11 cellular contexts compared by ENCODE assay signal in the genomic region with DNA sequence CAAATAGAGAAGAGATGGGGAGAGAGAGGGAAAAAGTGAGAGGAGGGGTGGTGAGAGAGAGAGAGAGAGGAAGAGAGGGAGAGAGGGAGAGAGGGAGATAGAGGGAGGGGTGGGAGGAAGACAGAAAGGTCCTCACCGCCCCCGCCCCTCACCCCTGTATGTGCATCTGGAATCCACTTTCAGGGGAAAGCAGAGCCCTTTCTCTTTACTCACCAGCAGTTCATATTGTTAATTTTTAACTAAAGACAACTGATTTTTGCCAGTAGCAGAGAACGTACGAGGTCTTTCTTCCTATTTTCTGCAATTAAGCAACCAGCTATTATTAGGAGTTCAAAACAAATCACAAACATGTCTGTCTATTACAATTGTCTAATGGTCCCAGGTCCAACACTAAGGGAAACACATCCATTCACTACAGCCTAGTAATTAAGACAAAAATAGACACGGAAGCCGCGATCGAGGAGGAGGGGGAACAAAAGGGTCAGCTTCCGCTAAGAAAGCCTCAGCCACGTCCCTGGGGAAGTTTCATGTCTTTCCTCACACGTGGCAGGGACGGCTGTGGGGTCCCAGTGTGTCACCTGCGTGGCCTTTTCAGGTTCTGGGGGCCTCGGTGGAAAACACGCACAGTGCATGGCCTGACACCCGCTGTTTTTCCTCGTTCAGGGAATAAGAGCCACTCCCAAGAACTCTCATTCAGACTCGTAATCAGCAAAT.
A peak's percentile ranks its signal among the peaks of the same experiment; 100 is the strongest.
DNase-seq lines count a peak whose midpoint lies in the region; TF ChIP-seq lines count a peak whose summit lies in the region.
"Had no signal": no experiment of that assay in that cellular context is flagged by ENCODE, and none has a peak within 500 bp of the region (broad histone marks: within the 10 kb centered on the region; RNA-seq: fewer than 3 reads in every experiment).

No MANE protein-coding gene starts in this region.

- H3K4me2 ChIP-seq in MM.1S (ENCODE audit: low read depth, low read length), result no peak overlapping the region
- H3K4me2 ChIP-seq: GM23338 had no signal

- no peaks in the 10 kb centered on the region for H3K79me2 ChIP-seq in MM.1S (ENCODE audit: low read length)

- peaks cover 12% of the 10 kb centered on the region for H3F3A ChIP-seq in MM.1S (ENCODE audit: insufficient read depth, low read length)

- no peaks in the 10 kb centered on the region for H3K9me2 ChIP-seq in MM.1S (replicated peaks; ENCODE audit: insufficient read depth, low read length)

- H2AFZ ChIP-seq in MM.1S (ENCODE audit: low read length), result no peak overlapping the region
- H2AFZ ChIP-seq: GM23338 had no signal

- DNase-seq in MV-4-11 (lab: John Stamatoyannopoulos, UW), result peak; percentile 5
- peak; percentile 92 for DNase-seq in NCI-H69 (lab: John Stamatoyannopoulos, UW)
- DNase-seq in islet precursor cell, result peak; percentile 33
- DNase-seq in ureter (ENCODE audit: low spot score), result no peak
- DNase-seq in GOT3 (lab: John Stamatoyannopoulos, UW), result no peak
- no peak for DNase-seq in MM.1S
- DNase-seq: activated T-cell treated with anti-CD3 and anti-CD28 coated beads, Interleukin-2, amount 50 U/mL, for 48 hours; erythroblast had no signal

- peak overlapping the region in 1 of 3 donors; percentile 49 for H3K9ac ChIP-seq in skeletal muscle tissue (ENCODE audit: low read depth in 1 of 3, low read length in 3 of 3)
- no peak overlapping the region for H3K9ac ChIP-seq in MM.1S (ENCODE audit: low read length)

- peaks cover 5 to 7% (median 7%) of the 10 kb centered on the region in 3 donors for H3K27me3 ChIP-seq in skeletal muscle tissue (ENCODE audit: control insufficient read depth in 3 of 3, insufficient read depth in 3 of 3, low read length in 3 of 3)
- H3K27me3 ChIP-seq in MM.1S (replicated peaks; ENCODE audit: insufficient read depth, low read length), result no peaks in the 10 kb centered on the region

- H3K4me1 ChIP-seq in skeletal muscle tissue (ENCODE audit: control insufficient read depth in 3 of 3, insufficient read depth in 3 of 3, low read length in 3 of 3) (peaks cover 0 to 10% (median 6%) of the 10 kb centered on the region in 3 donors), MM.1S (ENCODE audit: low read length) (peaks cover 46% of the 10 kb centered on the region)

- TF ChIP-seq CTCF in MM.1S (IDR thresholded peaks at IDR 0.05; ENCODE audit: low read length), result no peak

- H3K4me3 ChIP-seq in skeletal muscle tissue (ENCODE audit: low read length in 3 of 3) (peak overlapping the region; percentile 9 to 49 (median 46)), MM.1S (ENCODE audit: low read length) (no peak overlapping the region)
- H3K4me3 ChIP-seq: GM23338, SK-N-MC had no signal

- H3K36me3 ChIP-seq in skeletal muscle tissue (ENCODE audit: control insufficient read depth in 3 of 3, insufficient read depth in 3 of 3, low read length in 3 of 3) (no peaks in the 10 kb centered on the region), MM.1S (replicated peaks; ENCODE audit: insufficient read depth, low read length) (no peaks in the 10 kb centered on the region)

- no peak overlapping the region for H3K27ac ChIP-seq in skeletal muscle tissue (ENCODE audit: low read depth, low read length)
- no peak overlapping the region for H3K27ac ChIP-seq in MM.1S (ENCODE audit: low read length)
- H3K27ac ChIP-seq: SK-N-MC had no signal

- H3K9me3 ChIP-seq in skeletal muscle tissue (ENCODE audit: control insufficient read depth in 3 of 3, low read length in 3 of 3) (peaks cover 0 to under 1% (median 0%) of the 10 kb centered on the region in 3 donors), MM.1S (replicated peaks; ENCODE audit: insufficient read depth, low read length) (no peaks in the 10 kb centered on the region)

- H4K20me1 ChIP-seq in MM.1S (ENCODE audit: insufficient read depth, low read length), result no peaks in the 10 kb centered on the region

Comparison
In these comparisons a context has a peak if more than half of its experiments do, and no peak if none do; other contexts are left out.
1. DNase-seq: peak in MV-4-11 (single experiment), NCI-H69 (single experiment) and islet precursor cell (single experiment); none in ureter (single experiment), GOT3 (single experiment) and MM.1S (single experiment).